Comparison of ENCODE assay signal across 21 cellular contexts in the genomic region with DNA sequence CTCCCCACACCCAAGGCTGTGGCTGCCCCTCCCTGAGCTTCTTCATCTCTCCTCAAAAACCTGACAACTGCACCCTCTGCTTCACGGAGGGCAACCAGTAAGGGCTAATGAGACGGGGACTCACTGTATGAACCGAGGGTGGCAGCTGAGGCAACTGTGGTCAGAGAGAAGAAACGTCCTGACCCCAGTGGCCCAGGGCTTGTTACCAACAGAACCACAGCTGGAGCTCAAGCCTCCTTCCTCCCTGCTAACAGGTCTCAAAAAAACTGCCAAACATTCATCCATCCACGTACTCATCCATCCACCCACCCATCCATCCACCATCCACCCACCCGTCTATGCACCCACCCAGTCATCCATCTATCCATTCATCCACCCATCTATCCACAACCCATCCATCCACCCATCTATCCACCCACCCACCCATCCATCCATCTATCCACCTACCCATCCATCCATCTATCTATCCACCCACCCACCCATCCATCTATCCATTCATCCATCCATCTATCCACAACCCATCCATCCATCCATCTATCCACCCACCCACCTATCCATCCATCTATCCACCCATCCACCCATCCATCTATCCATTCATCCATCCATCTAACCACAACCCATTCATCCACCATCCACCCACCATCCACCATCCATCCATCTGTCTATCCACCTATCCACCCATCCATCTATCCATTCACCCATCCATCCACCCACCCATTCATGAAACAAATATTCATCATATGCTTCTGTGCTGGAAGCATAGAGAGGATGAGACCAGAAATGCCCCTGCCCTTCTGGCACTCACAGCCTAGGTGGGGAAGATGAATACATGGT.
"Had no signal": no experiment of that assay in that cellular context is flagged by ENCODE, and none has a peak within 500 bp of the region (broad histone marks: within the 10 kb centered on the region; RNA-seq: fewer than 3 reads in every experiment).

No MANE protein-coding gene starts in this region.

- ATAC-seq: effector memory CD8-positive, alpha-beta T cell had no signal

- H2AFZ ChIP-seq: hepatocyte had no signal

- H3K4me3 ChIP-seq: adrenal gland, hepatocyte, lung, tibial nerve, vagina had no signal

- H3K36me3 ChIP-seq: adrenal gland, tibial nerve, vagina had no signal

- H3K9me3 ChIP-seq: adrenal gland, tibial nerve, vagina had no signal

- H3K27me3 ChIP-seq: hepatocyte, vagina had no signal

- H3K4me1 ChIP-seq: adrenal gland, tibial nerve, vagina had no signal

- DNase-seq: activated CD4-positive, alpha-beta memory T cell treated with anti-CD3 and anti-CD28 coated beads for 36 hours; activated CD4-positive, alpha-beta T cell treated with anti-CD3 and anti-CD28 coated beads for 4 hours; activated T-cell treated with anti-CD3 and anti-CD28 coated beads, Interleukin-2, amount 50 U/mL, for 24 hours; adrenal gland; dermis blood vessel endothelial cell; effector memory CD8-positive, alpha-beta T cell; foreskin fibroblast; nephron progenitor cell; nucleus accumbens; retina; stimulated activated CD4-positive, alpha-beta T cell treated with anti-CD3 and anti-CD28 coated beads, Interleukin-12 subunit alpha, Interleukin-12 subunit beta, amount 100 ng/mL, for 4 hours; stimulated activated CD4-positive, alpha-beta T cell treated with anti-CD3 and anti-CD28 coated beads, Interleukin-1b, Interleukin-23, amount 100 ng/mL, for 48 hours; stimulated activated CD8-positive, alpha-beta memory T cell treated with anti-CD3 and anti-CD28 coated beads, Interleukin-4, amount 100 ng/mL, for 48 hours; stimulated activated naive CD4-positive, alpha-beta T cell treated with Interleukin-2 at 50 U/mL for 16 hours; substantia nigra had no signal

- FAIRE-seq: islet of Langerhans had no signal

- H3K4me2 ChIP-seq: hepatocyte had no signal

- H3K27ac ChIP-seq: adrenal gland, epithelial cell of prostate, hepatocyte, tibial nerve, vagina had no signal
